In the genomic region with DNA sequence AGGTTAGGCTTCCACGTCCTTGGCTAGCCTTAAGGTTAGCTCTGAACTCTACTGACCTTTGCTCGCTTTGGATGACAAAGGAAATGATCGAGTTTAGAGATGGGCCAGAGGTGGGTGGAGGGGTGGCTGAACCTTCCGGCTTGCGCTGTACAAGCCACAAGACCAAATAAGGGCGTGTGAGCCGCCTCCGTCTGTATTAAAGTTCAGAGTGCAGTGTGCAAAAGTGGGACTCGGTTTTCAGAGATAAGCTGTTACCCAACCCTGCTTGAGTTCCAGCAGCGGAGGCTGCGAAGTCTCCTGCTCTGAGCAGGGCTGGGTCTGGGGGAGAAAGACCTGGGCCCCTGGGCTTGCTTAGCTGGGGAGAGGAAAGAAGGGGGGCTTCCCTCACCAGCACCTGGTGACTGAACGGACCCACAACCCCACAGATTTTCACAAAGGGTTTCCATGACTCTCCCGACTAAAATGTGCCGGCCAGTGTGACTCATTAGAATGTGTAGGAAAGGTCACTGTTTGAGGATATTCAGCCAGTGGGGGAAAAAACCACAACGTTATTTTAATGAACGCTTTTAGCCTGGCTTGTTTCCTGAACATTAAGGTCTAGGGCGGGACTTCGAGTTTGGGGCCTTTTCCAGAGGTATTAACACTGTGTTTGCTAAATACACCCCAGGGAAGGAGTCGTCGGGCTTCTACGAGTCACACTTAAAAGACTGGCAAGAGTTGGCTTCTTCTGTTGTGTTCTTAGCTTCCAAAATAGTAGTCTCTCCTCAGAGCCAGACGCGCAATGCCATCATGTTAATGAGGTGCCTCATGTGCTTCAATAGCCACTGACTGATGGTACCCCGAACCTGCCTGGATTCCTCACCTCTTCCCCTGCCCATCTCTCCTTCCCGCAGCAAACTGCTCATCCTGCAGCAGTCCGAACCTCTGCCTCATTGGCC, we compare ENCODE assay signal across 1 cellular context.
A peak's percentile ranks its signal among the peaks of the same experiment; 100 is the strongest.
TF ChIP-seq lines count a peak whose summit lies in the region.

No MANE protein-coding gene starts in this region.

TF ChIP-seq in HepG2, 621 proteins besides CTCF, POLR2A, EP300 and RAD21 (continued from another document and continues in another):
- 0 out of 2 replicates have a peak, but pooled peaks have one; percentile 8 for TF ChIP-seq HBP1 (CRISPR knock-in tag; IDR thresholded peaks at IDR 0.05; ENCODE audit: low read depth)
- TF ChIP-seq FOSL2 (CRISPR knock-in tag; IDR thresholded peaks at IDR 0.05): peak; percentile 79
- peak; percentile 78; the same call in 1 of the 2 replicates for TF ChIP-seq ZNF772 (CRISPR knock-in tag; IDR thresholded peaks at IDR 0.05)
- no peak for TF ChIP-seq ZNF235 (CRISPR knock-in tag; IDR thresholded peaks at IDR 0.05; ENCODE audit: borderline replicate concordance)
- peak; percentile 93 for TF ChIP-seq TARDBP (CRISPR knock-in tag; IDR thresholded peaks at IDR 0.05)
- TF ChIP-seq, protein P1, sequence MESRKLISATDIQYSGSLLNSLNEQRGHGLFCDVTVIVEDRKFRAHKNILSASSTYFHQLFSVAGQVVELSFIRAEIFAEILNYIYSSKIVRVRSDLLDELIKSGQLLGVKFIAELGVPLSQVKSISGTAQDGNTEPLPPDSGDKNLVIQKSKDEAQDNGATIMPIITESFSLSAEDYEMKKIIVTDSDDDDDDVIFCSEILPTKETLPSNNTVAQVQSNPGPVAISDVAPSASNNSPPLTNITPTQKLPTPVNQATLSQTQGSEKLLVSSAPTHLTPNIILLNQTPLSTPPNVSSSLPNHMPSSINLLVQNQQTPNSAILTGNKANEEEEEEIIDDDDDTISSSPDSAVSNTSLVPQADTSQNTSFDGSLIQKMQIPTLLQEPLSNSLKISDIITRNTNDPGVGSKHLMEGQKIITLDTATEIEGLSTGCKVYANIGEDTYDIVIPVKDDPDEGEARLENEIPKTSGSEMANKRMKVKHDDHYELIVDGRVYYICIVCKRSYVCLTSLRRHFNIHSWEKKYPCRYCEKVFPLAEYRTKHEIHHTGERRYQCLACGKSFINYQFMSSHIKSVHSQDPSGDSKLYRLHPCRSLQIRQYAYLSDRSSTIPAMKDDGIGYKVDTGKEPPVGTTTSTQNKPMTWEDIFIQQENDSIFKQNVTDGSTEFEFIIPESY (CRISPR knock-in tag; IDR thresholded peaks at IDR 0.05): peak; percentile 65
- TF ChIP-seq HDAC1 (CRISPR knock-in tag; IDR thresholded peaks at IDR 0.05): peak; percentile 92
- TF ChIP-seq, protein P2, sequence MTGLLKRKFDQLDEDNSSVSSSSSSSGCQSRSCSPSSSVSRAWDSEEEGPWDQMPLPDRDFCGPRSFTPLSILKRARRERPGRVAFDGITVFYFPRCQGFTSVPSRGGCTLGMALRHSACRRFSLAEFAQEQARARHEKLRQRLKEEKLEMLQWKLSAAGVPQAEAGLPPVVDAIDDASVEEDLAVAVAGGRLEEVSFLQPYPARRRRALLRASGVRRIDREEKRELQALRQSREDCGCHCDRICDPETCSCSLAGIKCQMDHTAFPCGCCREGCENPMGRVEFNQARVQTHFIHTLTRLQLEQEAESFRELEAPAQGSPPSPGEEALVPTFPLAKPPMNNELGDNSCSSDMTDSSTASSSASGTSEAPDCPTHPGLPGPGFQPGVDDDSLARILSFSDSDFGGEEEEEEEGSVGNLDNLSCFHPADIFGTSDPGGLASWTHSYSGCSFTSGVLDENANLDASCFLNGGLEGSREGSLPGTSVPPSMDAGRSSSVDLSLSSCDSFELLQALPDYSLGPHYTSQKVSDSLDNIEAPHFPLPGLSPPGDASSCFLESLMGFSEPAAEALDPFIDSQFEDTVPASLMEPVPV (CRISPR knock-in tag; IDR thresholded peaks at IDR 0.05): peak; percentile 78; the same call in 1 of the 2 replicates
- peak; percentile 60; the same call in 1 of the 2 replicates for TF ChIP-seq ARID3A (IDR thresholded peaks at IDR 0.05; ENCODE audit: low read depth, low read length)
- TF ChIP-seq RXRA (CRISPR knock-in tag; IDR thresholded peaks at IDR 0.05): peak; percentile 99
- peak; percentile 94 for TF ChIP-seq ZGPAT (CRISPR knock-in tag; IDR thresholded peaks at IDR 0.05)
- peak; percentile 58; the same call in 1 of the 2 replicates for TF ChIP-seq ZNF292 (CRISPR knock-in tag; IDR thresholded peaks at IDR 0.05; ENCODE audit: borderline replicate concordance, low read depth)
- TF ChIP-seq CREM (IDR thresholded peaks at IDR 0.05): peak; percentile 73
- no peak for TF ChIP-seq CREM (CRISPR knock-in tag; IDR thresholded peaks at IDR 0.05)
- TF ChIP-seq NCOR1 (IDR thresholded peaks at IDR 0.05; ENCODE audit: borderline replicate concordance, low read length): peak; percentile 97
- TF ChIP-seq EED (CRISPR knock-in tag; IDR thresholded peaks at IDR 0.05): no peak
- TF ChIP-seq CCAR2 (optimal IDR thresholded peaks at IDR 0.05; ENCODE audit: low read depth, low read length): peak; percentile 29
- TF ChIP-seq ZNF101 (CRISPR knock-in tag; IDR thresholded peaks at IDR 0.05; ENCODE audit: borderline replicate concordance, low read depth): no peak
- TF ChIP-seq ZNF572 (CRISPR knock-in tag; IDR thresholded peaks at IDR 0.05): peak; percentile 98; the same call in 1 of the 2 replicates
- TF ChIP-seq ZNF614 (CRISPR knock-in tag; IDR thresholded peaks at IDR 0.05; ENCODE audit: borderline replicate concordance): peak; percentile 89
- peak; percentile 91 for TF ChIP-seq SAP130 (CRISPR knock-in tag; IDR thresholded peaks at IDR 0.05; ENCODE audit: low read depth)
- 0 out of 2 replicates have a peak, but pooled peaks have one; percentile 56 for TF ChIP-seq ZNF567 (CRISPR knock-in tag; IDR thresholded peaks at IDR 0.05; ENCODE audit: borderline replicate concordance)
- TF ChIP-seq PHF8 (CRISPR knock-in tag; IDR thresholded peaks at IDR 0.05): peak; percentile 56
- peak; percentile 83; the same call in 1 of the 2 replicates for TF ChIP-seq ZNF329 (CRISPR knock-in tag; IDR thresholded peaks at IDR 0.05; ENCODE audit: low read depth)
- peak; percentile 91; the same call in 1 of the 2 replicates for TF ChIP-seq ZNF710 (CRISPR knock-in tag; IDR thresholded peaks at IDR 0.05; ENCODE audit: borderline replicate concordance)
- 0 out of 2 replicates have a peak, but pooled peaks have one; percentile 54 for TF ChIP-seq ZNF451 (CRISPR knock-in tag; IDR thresholded peaks at IDR 0.05)
- peak; percentile 75; the same call in 1 of the 2 replicates for TF ChIP-seq NRL (CRISPR knock-in tag; IDR thresholded peaks at IDR 0.05; ENCODE audit: borderline replicate concordance)
- TF ChIP-seq, protein P3, sequence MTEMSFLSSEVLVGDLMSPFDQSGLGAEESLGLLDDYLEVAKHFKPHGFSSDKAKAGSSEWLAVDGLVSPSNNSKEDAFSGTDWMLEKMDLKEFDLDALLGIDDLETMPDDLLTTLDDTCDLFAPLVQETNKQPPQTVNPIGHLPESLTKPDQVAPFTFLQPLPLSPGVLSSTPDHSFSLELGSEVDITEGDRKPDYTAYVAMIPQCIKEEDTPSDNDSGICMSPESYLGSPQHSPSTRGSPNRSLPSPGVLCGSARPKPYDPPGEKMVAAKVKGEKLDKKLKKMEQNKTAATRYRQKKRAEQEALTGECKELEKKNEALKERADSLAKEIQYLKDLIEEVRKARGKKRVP (CRISPR knock-in tag; IDR thresholded peaks at IDR 0.05): peak in 1 of 2 experiments; percentile 84; a peak in 2 of 4 replicates
- peak; percentile 69; the same call in 1 of the 2 replicates for TF ChIP-seq ELF4 (CRISPR knock-in tag; IDR thresholded peaks at IDR 0.05; ENCODE audit: borderline replicate concordance)
- TF ChIP-seq SP2 (CRISPR knock-in tag; IDR thresholded peaks at IDR 0.05): peak; percentile 47; the same call in 1 of the 2 replicates
- TF ChIP-seq KLF9 (CRISPR knock-in tag; IDR thresholded peaks at IDR 0.05; ENCODE audit: low read depth): peak; percentile 39; the same call in 1 of the 2 replicates
- TF ChIP-seq ZNF121 (CRISPR knock-in tag; IDR thresholded peaks at IDR 0.05): peak; percentile 27; the same call in 1 of the 2 replicates
- no peak; the same call in 1 of the 2 replicates for TF ChIP-seq HOXA5 (CRISPR knock-in tag; IDR thresholded peaks at IDR 0.05)
- peak; percentile 81 for TF ChIP-seq ZNF574 (CRISPR knock-in tag; IDR thresholded peaks at IDR 0.05)
- peak; percentile 2; the same call in 1 of the 2 replicates for TF ChIP-seq PHF20 (CRISPR knock-in tag; IDR thresholded peaks at IDR 0.05)
- no peak for TF ChIP-seq ZNF354B (CRISPR knock-in tag; IDR thresholded peaks at IDR 0.05)
- TF ChIP-seq RNF2 (conservative IDR thresholded peaks at IDR 0.05; ENCODE audit: low read depth): 0 out of 2 replicates have a peak, but pooled peaks have one; percentile 16
- TF ChIP-seq, protein P4, sequence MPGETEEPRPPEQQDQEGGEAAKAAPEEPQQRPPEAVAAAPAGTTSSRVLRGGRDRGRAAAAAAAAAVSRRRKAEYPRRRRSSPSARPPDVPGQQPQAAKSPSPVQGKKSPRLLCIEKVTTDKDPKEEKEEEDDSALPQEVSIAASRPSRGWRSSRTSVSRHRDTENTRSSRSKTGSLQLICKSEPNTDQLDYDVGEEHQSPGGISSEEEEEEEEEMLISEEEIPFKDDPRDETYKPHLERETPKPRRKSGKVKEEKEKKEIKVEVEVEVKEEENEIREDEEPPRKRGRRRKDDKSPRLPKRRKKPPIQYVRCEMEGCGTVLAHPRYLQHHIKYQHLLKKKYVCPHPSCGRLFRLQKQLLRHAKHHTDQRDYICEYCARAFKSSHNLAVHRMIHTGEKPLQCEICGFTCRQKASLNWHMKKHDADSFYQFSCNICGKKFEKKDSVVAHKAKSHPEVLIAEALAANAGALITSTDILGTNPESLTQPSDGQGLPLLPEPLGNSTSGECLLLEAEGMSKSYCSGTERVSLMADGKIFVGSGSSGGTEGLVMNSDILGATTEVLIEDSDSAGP (CRISPR knock-in tag; IDR thresholded peaks at IDR 0.05; ENCODE audit: borderline replicate concordance): peak; percentile 81; the same call in 1 of the 2 replicates
- no peak for TF ChIP-seq RARG (CRISPR knock-in tag; IDR thresholded peaks at IDR 0.05; ENCODE audit: low read depth)
